In genomic region chr2:9714630-9715214, GRCh38 we compare ENCODE assay signal across 29 cellular contexts.
DNase-seq lines count a peak whose midpoint lies in the region; ATAC-seq, FAIRE-seq and TF ChIP-seq lines count a peak whose summit lies in the region.
"Had no signal": no experiment of that assay in that cellular context is flagged by ENCODE, and none has a peak within 500 bp of the region (broad histone marks: within the 10 kb centered on the region; RNA-seq: fewer than 3 reads in every experiment).

No MANE protein-coding gene starts in this region.

- TF ChIP-seq POLR2A in A549 (IDR thresholded peaks at IDR 0.05; ENCODE audit: low read length), result no peak

- WGBS in A549 (ENCODE audit: missing lambda C conversion rate), result 90% methylated on average over 14 of the region's 14 CpGs

- POLR2A ChIA-PET in A549 (lab: Yijun Ruan, JAX), result interaction anchor here (0.6 kb wide), 1 partner anchor 38 kb away, joined by 3 read pairs; no protein-coding TSS in a partner anchor

- H3K36me3 Mint-ChIP-seq in natural killer cell treated with Interleukin-12 subunit alpha and Interleukin-12 subunit beta and Interleukin-15 and Interleukin-18, amount 100 ng/mL, for 72 hours, result no peaks in the 10 kb centered on the region
- H3K36me3 Mint-ChIP-seq: activated naive CD4-positive, alpha-beta T cell treated with anti-CD3 and anti-CD28 coated beads, Interleukin-2, amount 50 U/mL, for 24 hours; natural killer cell had no signal

- H3K4me3 Mint-ChIP-seq in natural killer cell treated with Interleukin-12 subunit alpha and Interleukin-12 subunit beta and Interleukin-15 and Interleukin-18, amount 100 ng/mL, for 72 hours, result no peak overlapping the region
- no peak overlapping the region for H3K4me3 Mint-ChIP-seq in stimulated activated naive CD8-positive, alpha-beta T cell treated with anti-CD3 and anti-CD28 coated beads, Interleukin-15, amount 100 ng/mL, for 72 hours
- H3K4me3 Mint-ChIP-seq: activated naive CD4-positive, alpha-beta T cell treated with anti-CD3 and anti-CD28 coated beads, Interleukin-2, amount 50 U/mL, for 24 hours; activated T-cell treated with anti-CD3 and anti-CD28 coated beads, Interleukin-2, amount 50 U/mL, for 72 hours; dendritic cell treated with granulocyte-macrophage colony-stimulating factor and Interleukin-4, amounts not matched to agents 40 ng/mL and 50 ng/mL, for 4 days; natural killer cell had no signal

- no peak overlapping the region for H3K27ac Mint-ChIP-seq in natural killer cell treated with Interleukin-12 subunit alpha and Interleukin-12 subunit beta and Interleukin-15 and Interleukin-18, amount 100 ng/mL, for 72 hours
- H3K27ac Mint-ChIP-seq in stimulated activated naive CD8-positive, alpha-beta T cell treated with anti-CD3 and anti-CD28 coated beads, Interleukin-15, amount 100 ng/mL, for 72 hours, result no peak overlapping the region
- H3K27ac Mint-ChIP-seq: activated naive CD4-positive, alpha-beta T cell treated with anti-CD3 and anti-CD28 coated beads, Interleukin-2, amount 50 U/mL, for 24 hours; activated T-cell treated with anti-CD3 and anti-CD28 coated beads, Interleukin-2, amount 50 U/mL, for 72 hours; dendritic cell treated with granulocyte-macrophage colony-stimulating factor and Interleukin-4, amounts not matched to agents 40 ng/mL and 50 ng/mL, for 4 days; natural killer cell had no signal

- no peak for FAIRE-seq in A549 (lab: Jason Lieb, UNC)
- FAIRE-seq: endometrium, GM12892, H54, HTR-8/SVneo, TTC549 had no signal

- H3K27me3 Mint-ChIP-seq in natural killer cell treated with Interleukin-12 subunit alpha and Interleukin-12 subunit beta and Interleukin-15 and Interleukin-18, amount 100 ng/mL, for 72 hours, result no peaks in the 10 kb centered on the region
- no peaks in the 10 kb centered on the region for H3K27me3 Mint-ChIP-seq in stimulated activated naive CD8-positive, alpha-beta T cell treated with anti-CD3 and anti-CD28 coated beads, Interleukin-15, amount 100 ng/mL, for 72 hours
- H3K27me3 Mint-ChIP-seq: activated naive CD4-positive, alpha-beta T cell treated with anti-CD3 and anti-CD28 coated beads, Interleukin-2, amount 50 U/mL, for 24 hours had no signal

- H3K4me2 ChIP-seq in A549, result no peak overlapping the region
- H3K4me2 ChIP-seq: KMS-11 had no signal

- CTCF ChIA-PET in A549 (lab: Yijun Ruan, JAX), result interaction anchor here (1.9 to 2.5 kb wide), 3 partner anchors 10 to 56 kb away, joined by 7 to 15 read pairs (median 8); no protein-coding TSS in a partner anchor

- no peaks in the 10 kb centered on the region for H3K4me1 ChIP-seq in A549
- H3K4me1 ChIP-seq: parathyroid adenoma, Peyer's patch, right lobe of liver, SJSA1 had no signal

- H3K4me3 ChIP-seq in A549, result no peak overlapping the region
- H3K4me3 ChIP-seq: Peyer's patch, right lobe of liver, SJSA1 had no signal

- H3K9me3 Mint-ChIP-seq in natural killer cell treated with Interleukin-12 subunit alpha and Interleukin-12 subunit beta and Interleukin-15 and Interleukin-18, amount 100 ng/mL, for 72 hours, result no peaks in the 10 kb centered on the region
- peaks cover 0 to 1% of the 10 kb centered on the region in 2 donors for H3K9me3 Mint-ChIP-seq in stimulated activated naive CD8-positive, alpha-beta T cell treated with anti-CD3 and anti-CD28 coated beads, Interleukin-15, amount 100 ng/mL, for 72 hours
- H3K9me3 Mint-ChIP-seq: activated naive CD4-positive, alpha-beta T cell treated with anti-CD3 and anti-CD28 coated beads, Interleukin-2, amount 50 U/mL, for 24 hours; activated T-cell treated with anti-CD3 and anti-CD28 coated beads, Interleukin-2, amount 50 U/mL, for 72 hours; dendritic cell treated with granulocyte-macrophage colony-stimulating factor and Interleukin-4, amounts not matched to agents 40 ng/mL and 50 ng/mL, for 4 days; natural killer cell had no signal

- 0 out of 3 replicates have a peak, but pooled peaks cover 2% of the 10 kb centered on the region for H3K9me3 ChIP-seq in A549
- H3K9me3 ChIP-seq: Peyer's patch, right lobe of liver, SJSA1 had no signal

- H3K4me1 Mint-ChIP-seq in natural killer cell treated with Interleukin-12 subunit alpha and Interleukin-12 subunit beta and Interleukin-15 and Interleukin-18, amount 100 ng/mL, for 72 hours (ENCODE audit: low read depth in 2 of 2), result peaks cover 11 to 17% of the 10 kb centered on the region in 2 donors
- H3K4me1 Mint-ChIP-seq in stimulated activated naive CD8-positive, alpha-beta T cell treated with anti-CD3 and anti-CD28 coated beads, Interleukin-15, amount 100 ng/mL, for 72 hours, result peaks cover 7% of the 10 kb centered on the region

- no peak for DNase-seq in A549 (ENCODE audit: low read depth in 1 of 2, low spot score in 1 of 2)
- peak; percentile 31 for DNase-seq in NCI-H510A treated with DMSO at 0.1 percent for 48 hours (lab: John Stamatoyannopoulos, UW)
- DNase-seq in left ventricle myocardium superior, result no peak
- DNase-seq in natural killer cell treated with Interleukin-12 subunit alpha and Interleukin-12 subunit beta and Interleukin-15 and Interleukin-18, amount 100 ng/mL, for 72 hours (ENCODE audit: low spot score), result peak; percentile 37
- DNase-seq in NCI-H345 (lab: John Stamatoyannopoulos, UW), result no peak
- no peak for DNase-seq in stimulated activated naive CD8-positive, alpha-beta T cell treated with anti-CD3 and anti-CD28 coated beads, Interleukin-15, amount 100 ng/mL, for 72 hours
- DNase-seq in activated CD4-positive, alpha-beta T cell treated with anti-CD3 and anti-CD28 coated beads for 1 hour, result no peak
- DNase-seq: activated CD4-positive, alpha-beta T cell treated with anti-CD3 and anti-CD28 coated beads for 48 hours; activated T-cell treated with anti-CD3 and anti-CD28 coated beads, Interleukin-2, amount 50 U/mL, for 72 hours; anterior cingulate cortex; natural killer cell; NCI-H1436 treated with DMSO at 0.1 percent for 48 hours; NCI-H524 treated with DMSO at 0.1 percent for 48 hours; NK-92 treated with Interleukin-12 subunit alpha and Interleukin-12 subunit beta, amount 100 ng/mL, for 24 hours; right lobe of liver; T-helper 1 cell; trophoblast cell had no signal

- TF ChIP-seq RAD21 in A549 (conservative IDR thresholded peaks at IDR 0.05 in 1 of 2, IDR thresholded peaks at IDR 0.05 in 1 of 2), result no peak

- ATAC-seq in A549 (peak; percentile 36 to 41; a peak in 3 of 6 replicates), left ventricle myocardium superior (peak; percentile 61), HG03095 (IDR thresholded peaks at IDR 0.05; ENCODE audit: unreplicated experiment) (no peak)
- no peak for ATAC-seq in natural killer cell treated with Interleukin-12 subunit alpha and Interleukin-12 subunit beta and Interleukin-15 and Interleukin-18, amount 100 ng/mL, for 72 hours
- ATAC-seq in stimulated activated naive CD8-positive, alpha-beta T cell treated with anti-CD3 and anti-CD28 coated beads, Interleukin-15, amount 100 ng/mL, for 72 hours, result no peak
- ATAC-seq: activated T-cell treated with anti-CD3 and anti-CD28 coated beads, Interleukin-2, amount 50 U/mL, for 72 hours; right lobe of liver had no signal

- no peak overlapping the region; a peak in 1 of 6 replicates for H3K27ac ChIP-seq in A549
- H3K27ac ChIP-seq: KMS-11, parathyroid adenoma, Peyer's patch, right lobe of liver, SJSA1 had no signal

- no peak for TF ChIP-seq CTCF in A549 (IDR thresholded peaks at IDR 0.05)

- intact Hi-C loops in left ventricle myocardium superior (cut with micrococcal nuclease), result no loop called here

- no peak for TF ChIP-seq EP300 in A549 (IDR thresholded peaks at IDR 0.05)

TF ChIP-seq in A549, 52 proteins besides CTCF, POLR2A, EP300 and RAD21:
- TF ChIP-seq HDAC2 (IDR thresholded peaks at IDR 0.05) (no peak), HES2 (IDR thresholded peaks at IDR 0.05) (no peak), RFX5 (IDR thresholded peaks at IDR 0.05) (no peak), RARB (CRISPR knock-in tag; IDR thresholded peaks at IDR 0.05) (no peak), JUN (IDR thresholded peaks at IDR 0.05) (no peak), RCOR1 (IDR thresholded peaks at IDR 0.05; ENCODE audit: low read depth, low read length) (no peak), MAFK (IDR thresholded peaks at IDR 0.05; ENCODE audit: partially characterized antibody) (no peak), PHF8 (IDR thresholded peaks at IDR 0.05; ENCODE audit: borderline replicate concordance, low read depth) (no peak), KDM1A (IDR thresholded peaks at IDR 0.05; ENCODE audit: low read depth) (no peak), HOXA7 (CRISPR knock-in tag; IDR thresholded peaks at IDR 0.05) (no peak), NPAS2 (CRISPR knock-in tag; IDR thresholded peaks at IDR 0.05; ENCODE audit: borderline replicate concordance) (no peak)
- TF ChIP-seq, protein P1, sequence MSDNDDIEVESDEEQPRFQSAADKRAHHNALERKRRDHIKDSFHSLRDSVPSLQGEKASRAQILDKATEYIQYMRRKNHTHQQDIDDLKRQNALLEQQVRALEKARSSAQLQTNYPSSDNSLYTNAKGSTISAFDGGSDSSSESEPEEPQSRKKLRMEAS (IDR thresholded peaks at IDR 0.05), result no peak
- TF ChIP-seq, protein P2, sequence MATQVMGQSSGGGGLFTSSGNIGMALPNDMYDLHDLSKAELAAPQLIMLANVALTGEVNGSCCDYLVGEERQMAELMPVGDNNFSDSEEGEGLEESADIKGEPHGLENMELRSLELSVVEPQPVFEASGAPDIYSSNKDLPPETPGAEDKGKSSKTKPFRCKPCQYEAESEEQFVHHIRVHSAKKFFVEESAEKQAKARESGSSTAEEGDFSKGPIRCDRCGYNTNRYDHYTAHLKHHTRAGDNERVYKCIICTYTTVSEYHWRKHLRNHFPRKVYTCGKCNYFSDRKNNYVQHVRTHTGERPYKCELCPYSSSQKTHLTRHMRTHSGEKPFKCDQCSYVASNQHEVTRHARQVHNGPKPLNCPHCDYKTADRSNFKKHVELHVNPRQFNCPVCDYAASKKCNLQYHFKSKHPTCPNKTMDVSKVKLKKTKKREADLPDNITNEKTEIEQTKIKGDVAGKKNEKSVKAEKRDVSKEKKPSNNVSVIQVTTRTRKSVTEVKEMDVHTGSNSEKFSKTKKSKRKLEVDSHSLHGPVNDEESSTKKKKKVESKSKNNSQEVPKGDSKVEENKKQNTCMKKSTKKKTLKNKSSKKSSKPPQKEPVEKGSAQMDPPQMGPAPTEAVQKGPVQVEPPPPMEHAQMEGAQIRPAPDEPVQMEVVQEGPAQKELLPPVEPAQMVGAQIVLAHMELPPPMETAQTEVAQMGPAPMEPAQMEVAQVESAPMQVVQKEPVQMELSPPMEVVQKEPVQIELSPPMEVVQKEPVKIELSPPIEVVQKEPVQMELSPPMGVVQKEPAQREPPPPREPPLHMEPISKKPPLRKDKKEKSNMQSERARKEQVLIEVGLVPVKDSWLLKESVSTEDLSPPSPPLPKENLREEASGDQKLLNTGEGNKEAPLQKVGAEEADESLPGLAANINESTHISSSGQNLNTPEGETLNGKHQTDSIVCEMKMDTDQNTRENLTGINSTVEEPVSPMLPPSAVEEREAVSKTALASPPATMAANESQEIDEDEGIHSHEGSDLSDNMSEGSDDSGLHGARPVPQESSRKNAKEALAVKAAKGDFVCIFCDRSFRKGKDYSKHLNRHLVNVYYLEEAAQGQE (IDR thresholded peaks at IDR 0.05), result no peak

Comparison
In these comparisons a context has a peak if more than half of its experiments do, and no peak if none do; other contexts are left out.
1. ATAC-seq: peak in A549 (2 of 2) and left ventricle myocardium superior (single experiment); none in natural killer cell treated with Interleukin-12 subunit alpha and Interleukin-12 subunit beta and Interleukin-15 and Interleukin-18, amount 100 ng/mL, for 72 hours (0 of 2), stimulated activated naive CD8-positive, alpha-beta T cell treated with anti-CD3 and anti-CD28 coated beads, Interleukin-15, amount 100 ng/mL, for 72 hours (single experiment) and HG03095 (single experiment).
2. DNase-seq: peak in NCI-H510A treated with DMSO at 0.1 percent for 48 hours (single experiment) and natural killer cell treated with Interleukin-12 subunit alpha and Interleukin-12 subunit beta and Interleukin-15 and Interleukin-18, amount 100 ng/mL, for 72 hours (single experiment); none in A549 (0 of 2), left ventricle myocardium superior (single experiment), NCI-H345 (single experiment), stimulated activated naive CD8-positive, alpha-beta T cell treated with anti-CD3 and anti-CD28 coated beads, Interleukin-15, amount 100 ng/mL, for 72 hours (0 of 2) and activated CD4-positive, alpha-beta T cell treated with anti-CD3 and anti-CD28 coated beads for 1 hour (single experiment).